8 cellular contexts compared by ENCODE assay signal in genomic region chr19:48660854-48661731, GRCh38. TPM values are rescaled to one million over a fixed set of nuclear protein-coding genes. Genes with fewer than 3 reads are reported as not detected.
A peak's percentile ranks its signal among the peaks of the same experiment; 100 is the strongest.
DNase-seq lines count a peak whose midpoint lies in the region; ATAC-seq and TF ChIP-seq lines count a peak whose summit lies in the region.

No MANE protein-coding gene starts in this region.

- in situ Hi-C loops in SK-MEL-5 (cut with HindIII; ENCODE audit: low pct_unique_long_range_greater_than_20kb, low sequenced_read_pairs): no loop called here

- 51 to 65% methylated on average over 38 to 40 of the region's 40 CpGs for WGBS in upper lobe of left lung, 2 donors

- H3K27me3 ChIP-seq in upper lobe of left lung: no peaks in the 10 kb centered on the region

- no peak for TF ChIP-seq EP300 in upper lobe of left lung (IDR thresholded peaks at IDR 0.05)

- no peak for TF ChIP-seq CTCF in upper lobe of left lung (IDR thresholded peaks at IDR 0.05)

- TF ChIP-seq POLR2A in upper lobe of left lung (IDR thresholded peaks at IDR 0.05): no peak

- peak; percentile 40 for DNase-seq in COR-L47 (lab: John Stamatoyannopoulos, UW)
- peak in 72 of 76 experiments; percentile 72 to 99 (median 90) for DNase-seq in HUDEP-2 (lab: John Stamatoyannopoulos, UW; ENCODE audit: unreplicated experiment in 76 of 76)
- peak; percentile 97 for DNase-seq in SK-MEL-5 (ENCODE audit: low read depth, low spot score)
- DNase-seq in activated naive CD4-positive, alpha-beta T cell treated with Interleukin-2 at 50 U/mL for 16 hours: peak; percentile 80
- peak; percentile 96 for DNase-seq in germinal center (ENCODE audit: low spot score)
- DNase-seq in pons (ENCODE audit: low spot score): peak; percentile 95
- peak in 1 of 2 donors; percentile 85 for DNase-seq in upper lobe of left lung

- no peaks in the 10 kb centered on the region for H3K9me3 ChIP-seq in upper lobe of left lung

- H3K4me3 ChIP-seq in upper lobe of left lung: peak overlapping the region in 1 of 4 donors; percentile 13

- no peaks in the 10 kb centered on the region for H3K36me3 ChIP-seq in upper lobe of left lung

- H3K4me1 ChIP-seq in upper lobe of left lung: peaks cover 7 to 15% (median 12%) of the 10 kb centered on the region in 4 donors

- peak overlapping the region; percentile 50 to 80 (median 68) for H3K27ac ChIP-seq in upper lobe of left lung

- ATAC-seq in GM21367 (IDR thresholded peaks at IDR 0.05; ENCODE audit: unreplicated experiment) (peak; percentile 59), upper lobe of left lung (ENCODE audit: low FRiP score in 2 of 2) (peak; percentile 92)

RNA-seq across cellular contexts. Expression of gene NTN5, which starts 11.7 kb away (rescaled TPM):
- 0.05 TPM in 1 of 2 replicates, not detected in the other for total RNA-seq in SK-MEL-5 (2014; rRNA removed; shearing (Covaris generic))
- 0.21 TPM in 1 of 2 replicates, not detected in the other for polyA plus RNA-seq in SK-MEL-5 (2015; cell fraction: cytosol; rRNA removed)
- polyA plus RNA-seq in SK-MEL-5 (2015; cell fraction: nucleus; rRNA removed): 0.69 and 0.84 TPM in 2 replicates
- total RNA-seq in upper lobe of left lung: 1 to 10 TPM in 3 of 6 donors, under 1 TPM in 2, not detected in 1; 0.57 to 3.1 (median 1.0) TPM

RNA-seq across cellular contexts. Expression of gene CA11, which starts 15.1 kb away (rescaled TPM):
- 5.1 and 7.1 TPM in 2 replicates for total RNA-seq in SK-MEL-5 (2014; rRNA removed; shearing (Covaris generic))
- 11.6 and 17.2 TPM in 2 replicates for polyA plus RNA-seq in SK-MEL-5 (2015; cell fraction: cytosol; rRNA removed)
- polyA plus RNA-seq in SK-MEL-5 (2015; cell fraction: nucleus; rRNA removed): 5.3 and 20.9 TPM in 2 replicates
- total RNA-seq in upper lobe of left lung: 1 to 10 TPM; 2.1 to 8.1 (median 5.3) TPM

RNA-seq across cellular contexts. Expression of gene DBP, which starts 23.9 kb away (rescaled TPM):
- 19.9 and 21.3 TPM in 2 replicates for total RNA-seq in SK-MEL-5 (2014; rRNA removed; shearing (Covaris generic))
- polyA plus RNA-seq in SK-MEL-5 (2015; cell fraction: cytosol; rRNA removed): 8.9 and 10.5 TPM in 2 replicates
- polyA plus RNA-seq in SK-MEL-5 (2015; cell fraction: nucleus; rRNA removed): 0.92 and 7.4 TPM in 2 replicates
- 10 to 100 TPM in 3 of 6 donors, 1 to 10 TPM in 3; 5.2 to 25.4 (median 10.0) TPM for total RNA-seq in upper lobe of left lung

RNA-seq across cellular contexts. Expression of gene FUT2, which starts 34.7 kb away (rescaled TPM):
- total RNA-seq in SK-MEL-5 (2014; rRNA removed; shearing (Covaris generic)): not detected in 2 replicates
- not detected in 2 replicates for polyA plus RNA-seq in SK-MEL-5 (2015; cell fraction: cytosol; rRNA removed)
- polyA plus RNA-seq in SK-MEL-5 (2015; cell fraction: nucleus; rRNA removed): not detected in 2 replicates
- total RNA-seq in upper lobe of left lung: 1 to 10 TPM in 3 of 6 donors, under 1 TPM in 2, not detected in 1; 0.15 to 4.7 (median 1.9) TPM

RNA-seq across cellular contexts. Expression of gene SPHK2, which starts 41.8 kb away (rescaled TPM):
- total RNA-seq in SK-MEL-5 (2014; rRNA removed; shearing (Covaris generic)): 4.8 and 7.3 TPM in 2 replicates
- polyA plus RNA-seq in SK-MEL-5 (2015; cell fraction: cytosol; rRNA removed): 25.4 and 28.3 TPM in 2 replicates
- polyA plus RNA-seq in SK-MEL-5 (2015; cell fraction: nucleus; rRNA removed): 32.7 and 68.0 TPM in 2 replicates
- total RNA-seq in upper lobe of left lung: 10 to 100 TPM in 5 of 6 donors, 1 to 10 TPM in 1; 9.1 to 50.3 (median 26.8) TPM
